ENCODE assay signal across 12 cellular contexts in genomic region chr16:5604770-5605169, GRCh38.
DNase-seq lines count a peak whose midpoint lies in the region; ATAC-seq and TF ChIP-seq lines count a peak whose summit lies in the region.
"Had no signal": no experiment of that assay in that cellular context is flagged by ENCODE, and none has a peak within 500 bp of the region (broad histone marks: within the 10 kb centered on the region; RNA-seq: fewer than 3 reads in every experiment).

No MANE protein-coding gene starts in this region.

- H3K9ac ChIP-seq in DND-41 (ENCODE audit: low read depth, low read length): no peak overlapping the region

- H3K36me3 Mint-ChIP-seq in nephron progenitor cell (ENCODE audit: low read depth): no peaks in the 10 kb centered on the region
- H3K36me3 Mint-ChIP-seq: activated naive CD4-positive, alpha-beta T cell treated with anti-CD3 and anti-CD28 coated beads, Interleukin-2, amount 50 U/mL, for 24 hours had no signal

- no peak for DNase-seq in DND-41
- DNase-seq in LNCaP clone FGC (ENCODE audit: low read depth): peak; percentile 7
- DNase-seq in nephron progenitor cell: peak; percentile 18
- no peak for DNase-seq in dermis blood vessel endothelial cell
- no peak for DNase-seq in HPDE6-E6E7 (ENCODE audit: extremely low spot score)
- no peak for DNase-seq in A172 (ENCODE audit: low spot score)
- DNase-seq in heart right ventricle: no peak
- DNase-seq: NCI-H1092 treated with DMSO at 0.1 percent for 48 hours; stimulated activated CD4-positive, alpha-beta T cell treated with anti-CD3 and anti-CD28 coated beads, Interleukin-4, amount 100 ng/mL, for 24 hours; T-helper 9 cell had no signal

- H3K79me2 ChIP-seq in DND-41 (ENCODE audit: insufficient read depth, low read length): no peaks in the 10 kb centered on the region

- no peaks in the 10 kb centered on the region for H3K9me3 ChIP-seq in DND-41 (ENCODE audit: insufficient read depth, low read length, severe bottlenecking)
- H3K9me3 ChIP-seq in heart right ventricle: no peaks in the 10 kb centered on the region

- no peaks in the 10 kb centered on the region for H3K9me3 Mint-ChIP-seq in nephron progenitor cell

- H3K4me1 Mint-ChIP-seq in nephron progenitor cell: no peaks in the 10 kb centered on the region
- H3K4me1 Mint-ChIP-seq: activated naive CD4-positive, alpha-beta T cell treated with anti-CD3 and anti-CD28 coated beads, Interleukin-2, amount 50 U/mL, for 24 hours had no signal

- no peak overlapping the region for H3K4me3 Mint-ChIP-seq in nephron progenitor cell
- H3K4me3 Mint-ChIP-seq: activated naive CD4-positive, alpha-beta T cell treated with anti-CD3 and anti-CD28 coated beads, Interleukin-2, amount 50 U/mL, for 24 hours had no signal

- no peak overlapping the region for H3K4me2 ChIP-seq in DND-41 (ENCODE audit: insufficient read depth, low read length)

- H3K36me3 ChIP-seq in DND-41 (ENCODE audit: insufficient read depth, low read length): no peaks in the 10 kb centered on the region
- H3K36me3 ChIP-seq in heart right ventricle: no peaks in the 10 kb centered on the region

- H2AFZ ChIP-seq in DND-41 (ENCODE audit: low read depth, low read length): no peak overlapping the region

- peaks cover 5% of the 10 kb centered on the region for H3K27me3 Mint-ChIP-seq in nephron progenitor cell (ENCODE audit: low read depth, poor library complexity)
- H3K27me3 Mint-ChIP-seq: activated naive CD4-positive, alpha-beta T cell treated with anti-CD3 and anti-CD28 coated beads, Interleukin-2, amount 50 U/mL, for 24 hours had no signal

- no peaks in the 10 kb centered on the region for H4K20me1 ChIP-seq in DND-41 (ENCODE audit: insufficient read depth, low read length)

- H3K4me3 ChIP-seq in DND-41 (ENCODE audit: low read depth in 1 of 2, low read length in 2 of 2) (no peak overlapping the region), LNCaP clone FGC (ENCODE audit: low read depth, low read length) (no peak overlapping the region), heart right ventricle (no peak overlapping the region)

- no peaks in the 10 kb centered on the region for H3K27me3 ChIP-seq in DND-41 (ENCODE audit: insufficient read depth, low read length, poor library complexity)
- H3K27me3 ChIP-seq in heart right ventricle: peaks cover 0 to 18% (median 4%) of the 10 kb centered on the region in 7 donors

- H3K4me1 ChIP-seq in DND-41 (ENCODE audit: insufficient read depth, low read length) (no peaks in the 10 kb centered on the region), heart right ventricle (no peaks in the 10 kb centered on the region)

- peak; percentile 47; the same call in 1 of the 3 replicates for ATAC-seq in DND-41 (ENCODE audit: insufficient read depth, low read depth)
- ATAC-seq in heart right ventricle: no peak

- H3K27ac Mint-ChIP-seq in nephron progenitor cell: no peak overlapping the region
- H3K27ac Mint-ChIP-seq: activated naive CD4-positive, alpha-beta T cell treated with anti-CD3 and anti-CD28 coated beads, Interleukin-2, amount 50 U/mL, for 24 hours had no signal

- intact Hi-C loops in heart right ventricle (cut with DNase I): loop anchor here in 1 of 10 donors (10.0 kb wide), 2 partner anchors 60 to 360 kb away; no protein-coding TSS in a partner anchor

- TF ChIP-seq CTCF in DND-41 (IDR thresholded peaks at IDR 0.05; ENCODE audit: borderline replicate concordance, extremely low read depth, low read length, poor library complexity, severe bottlenecking) (peak; percentile 44), LNCaP clone FGC (IDR thresholded peaks at IDR 0.05; ENCODE audit: control insufficient read depth, extremely low read depth, insufficient read depth) (peak; percentile 66), VCaP (conservative IDR thresholded peaks at IDR 0.05) (peak; percentile 55), nephron progenitor cell (IDR thresholded peaks at IDR 0.05) (peak; percentile 43), heart right ventricle (IDR thresholded peaks at IDR 0.05) (peak in 1 of 9 donors; percentile 10)

- no peak overlapping the region for H3K27ac ChIP-seq in DND-41 (ENCODE audit: low read length)
- H3K27ac ChIP-seq in VCaP: no peak overlapping the region
- no peak overlapping the region for H3K27ac ChIP-seq in heart right ventricle

- 39 to 42% methylated on average over 8 of the region's 8 CpGs for WGBS in heart right ventricle, 2 donors

Comparison
In these comparisons a context has a peak if more than half of its experiments do, and no peak if none do; other contexts are left out.
1. DNase-seq: peak in LNCaP clone FGC (single experiment) and nephron progenitor cell (single experiment); none in DND-41 (single experiment), dermis blood vessel endothelial cell (single experiment), HPDE6-E6E7 (single experiment), A172 (single experiment) and heart right ventricle (0 of 2).